Comparison of ENCODE assay signal across 1 cellular context in the genomic region with DNA sequence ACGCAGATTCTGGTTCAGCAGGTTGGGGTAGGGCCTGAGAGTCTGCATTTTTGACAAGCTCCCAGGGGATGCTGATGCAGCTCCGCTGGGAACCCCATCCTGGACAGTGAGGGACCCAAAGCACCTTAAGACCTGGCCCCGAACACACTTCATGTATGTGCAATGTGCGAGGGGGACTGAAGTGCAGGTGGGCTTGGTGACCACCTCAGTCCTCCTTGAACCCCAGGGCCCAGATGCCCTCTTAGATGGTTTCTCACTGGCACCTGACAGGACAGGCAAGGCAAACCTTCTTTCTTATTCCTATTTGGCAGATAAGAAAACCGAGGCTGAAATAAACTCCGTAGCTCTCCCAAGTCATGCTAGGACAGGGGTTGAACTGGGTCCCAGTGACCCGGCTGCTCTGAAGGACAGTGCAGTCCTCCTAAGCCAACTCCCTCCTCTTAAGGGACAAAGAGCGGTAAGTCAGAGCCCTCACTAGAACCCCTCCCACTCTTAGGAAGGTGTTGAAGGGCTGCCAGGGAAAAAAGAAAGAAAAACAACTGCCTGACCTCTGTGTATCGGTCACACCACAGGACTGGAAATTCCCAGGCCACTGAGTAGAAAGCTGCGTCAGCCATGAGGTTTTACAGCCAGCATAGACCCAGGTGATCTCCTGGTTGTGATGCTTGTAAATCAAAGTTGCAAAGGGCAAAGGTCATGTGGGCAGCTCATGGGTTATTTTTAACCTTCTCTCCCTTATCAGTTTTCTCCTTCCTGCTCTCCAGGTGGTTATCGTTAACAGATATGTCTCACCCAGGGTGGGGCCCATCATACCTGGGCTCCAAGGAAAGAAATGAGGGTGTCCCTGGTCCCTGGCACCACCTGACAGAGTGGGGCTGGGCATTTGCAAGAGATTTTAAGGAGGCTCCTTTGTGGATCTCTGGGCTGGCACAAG.
A peak's percentile ranks its signal among the peaks of the same experiment; 100 is the strongest.
TF ChIP-seq lines count a peak whose summit lies in the region.

No MANE protein-coding gene starts in this region.

TF ChIP-seq in liver, 16 proteins besides CTCF, POLR2A, EP300 and RAD21 (continued from another document):
- TF ChIP-seq, protein P1, sequence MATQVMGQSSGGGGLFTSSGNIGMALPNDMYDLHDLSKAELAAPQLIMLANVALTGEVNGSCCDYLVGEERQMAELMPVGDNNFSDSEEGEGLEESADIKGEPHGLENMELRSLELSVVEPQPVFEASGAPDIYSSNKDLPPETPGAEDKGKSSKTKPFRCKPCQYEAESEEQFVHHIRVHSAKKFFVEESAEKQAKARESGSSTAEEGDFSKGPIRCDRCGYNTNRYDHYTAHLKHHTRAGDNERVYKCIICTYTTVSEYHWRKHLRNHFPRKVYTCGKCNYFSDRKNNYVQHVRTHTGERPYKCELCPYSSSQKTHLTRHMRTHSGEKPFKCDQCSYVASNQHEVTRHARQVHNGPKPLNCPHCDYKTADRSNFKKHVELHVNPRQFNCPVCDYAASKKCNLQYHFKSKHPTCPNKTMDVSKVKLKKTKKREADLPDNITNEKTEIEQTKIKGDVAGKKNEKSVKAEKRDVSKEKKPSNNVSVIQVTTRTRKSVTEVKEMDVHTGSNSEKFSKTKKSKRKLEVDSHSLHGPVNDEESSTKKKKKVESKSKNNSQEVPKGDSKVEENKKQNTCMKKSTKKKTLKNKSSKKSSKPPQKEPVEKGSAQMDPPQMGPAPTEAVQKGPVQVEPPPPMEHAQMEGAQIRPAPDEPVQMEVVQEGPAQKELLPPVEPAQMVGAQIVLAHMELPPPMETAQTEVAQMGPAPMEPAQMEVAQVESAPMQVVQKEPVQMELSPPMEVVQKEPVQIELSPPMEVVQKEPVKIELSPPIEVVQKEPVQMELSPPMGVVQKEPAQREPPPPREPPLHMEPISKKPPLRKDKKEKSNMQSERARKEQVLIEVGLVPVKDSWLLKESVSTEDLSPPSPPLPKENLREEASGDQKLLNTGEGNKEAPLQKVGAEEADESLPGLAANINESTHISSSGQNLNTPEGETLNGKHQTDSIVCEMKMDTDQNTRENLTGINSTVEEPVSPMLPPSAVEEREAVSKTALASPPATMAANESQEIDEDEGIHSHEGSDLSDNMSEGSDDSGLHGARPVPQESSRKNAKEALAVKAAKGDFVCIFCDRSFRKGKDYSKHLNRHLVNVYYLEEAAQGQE (IDR thresholded peaks at IDR 0.05) = peak; percentile 87
- peak; percentile 92 to 97 for TF ChIP-seq HNF4A (conservative IDR thresholded peaks at IDR 0.05)
- TF ChIP-seq EGR1 (IDR thresholded peaks at IDR 0.05; ENCODE audit: low read depth in 2 of 2) = peak; percentile 37 to 91
- peak; percentile 68 for TF ChIP-seq HNF4G (IDR thresholded peaks at IDR 0.05)
- peak; percentile 89 for TF ChIP-seq YY1 (IDR thresholded peaks at IDR 0.05)
